In the genomic region with DNA sequence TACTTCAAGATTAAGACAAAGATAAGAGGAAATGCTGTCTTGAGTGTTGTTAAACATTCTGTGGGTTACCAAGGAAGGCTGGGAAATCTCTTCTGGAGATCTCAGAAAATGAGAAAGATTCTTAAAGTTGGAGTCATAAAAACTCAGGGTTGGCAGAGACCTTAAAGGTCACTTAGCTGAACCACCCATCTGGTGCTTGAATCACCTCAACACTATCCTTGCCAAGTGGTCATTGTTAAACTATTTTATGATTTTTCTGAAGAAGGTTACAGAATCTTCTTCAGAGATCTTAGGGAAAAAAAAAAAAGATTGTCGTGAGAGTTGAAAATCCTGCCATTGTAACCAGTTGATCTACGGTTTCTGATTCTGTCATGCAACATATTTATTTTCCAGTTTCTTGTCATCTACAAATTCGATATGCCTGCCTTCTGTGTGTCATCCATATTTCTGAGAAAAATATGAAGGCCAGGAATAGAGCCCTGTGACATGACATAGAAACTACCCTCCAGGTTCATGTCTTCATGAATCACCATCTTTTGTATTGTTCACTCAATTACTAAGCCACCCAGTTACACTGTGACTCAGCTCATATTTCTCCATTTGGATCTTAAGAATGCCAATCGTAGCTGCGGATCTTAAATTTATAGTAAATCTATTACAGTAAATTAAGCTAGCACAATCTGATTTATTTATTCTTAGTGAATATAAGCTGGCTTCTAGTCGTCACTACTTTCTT, we compare ENCODE assay signal across 10 cellular contexts.
DNase-seq lines count a peak whose midpoint lies in the region; ATAC-seq and TF ChIP-seq lines count a peak whose summit lies in the region.
"Had no signal": no experiment of that assay in that cellular context is flagged by ENCODE, and none has a peak within 500 bp of the region (broad histone marks: within the 10 kb centered on the region; RNA-seq: fewer than 3 reads in every experiment).

No MANE protein-coding gene starts in this region.

- H3K9me3 Mint-ChIP-seq in activated T-helper 2 cell treated with anti-CD3 and anti-CD28 coated beads, Interferon-gamma antibody, Interleukin-2, Interleukin-4, amounts not matched to agents 10 μg/mL and 5 μg/mL and 100 μg/mL, durations not matched to agents 14 hours and 24 hours and 36 hours = no peaks in the 10 kb centered on the region
- H3K9me3 Mint-ChIP-seq: natural killer cell had no signal

- POLR2A ChIA-PET in AG04449 (lab: Yijun Ruan, JAX) = no interaction called here

- peak overlapping the region; percentile 85 for H3K27ac Mint-ChIP-seq in activated T-helper 2 cell treated with anti-CD3 and anti-CD28 coated beads, Interferon-gamma antibody, Interleukin-2, Interleukin-4, amounts not matched to agents 10 μg/mL and 5 μg/mL and 100 μg/mL, durations not matched to agents 14 hours and 24 hours and 36 hours
- H3K27ac Mint-ChIP-seq: natural killer cell had no signal

- no peak for ATAC-seq in HG02981 (IDR thresholded peaks at IDR 0.05; ENCODE audit: unreplicated experiment)
- ATAC-seq: natural killer cell had no signal

- peaks cover 41% of the 10 kb centered on the region for H3K4me1 Mint-ChIP-seq in activated T-helper 2 cell treated with anti-CD3 and anti-CD28 coated beads, Interferon-gamma antibody, Interleukin-2, Interleukin-4, amounts not matched to agents 10 μg/mL and 5 μg/mL and 100 μg/mL, durations not matched to agents 14 hours and 24 hours and 36 hours (ENCODE audit: low read depth)

- CTCF ChIA-PET in AG04449 (lab: Yijun Ruan, JAX) = interaction anchor here (0.9 to 3.4 kb wide), 3 partner anchors 11 to 146 kb away, joined by 3 to 34 read pairs (median 6); no protein-coding TSS in a partner anchor

- in situ Hi-C loops in GM13977 (cut with MboI; ENCODE audit: low pct_unique_long_range_greater_than_20kb, low sequenced_read_pairs, unreplicated experiment) = no loop called here

- TF ChIP-seq CTCF in AG04449 (IDR thresholded peaks at IDR 0.05; ENCODE audit: insufficient read depth, low read length, missing control alignments) (no peak), GM13977 (IDR thresholded peaks at IDR 0.05; ENCODE audit: extremely low read depth, insufficient read depth, missing control alignments) (no peak)

- no peak overlapping the region for H3K4me3 Mint-ChIP-seq in activated T-helper 2 cell treated with anti-CD3 and anti-CD28 coated beads, Interferon-gamma antibody, Interleukin-2, Interleukin-4, amounts not matched to agents 10 μg/mL and 5 μg/mL and 100 μg/mL, durations not matched to agents 14 hours and 24 hours and 36 hours (ENCODE audit: low read depth)
- H3K4me3 Mint-ChIP-seq: natural killer cell had no signal

- peaks cover 21% of the 10 kb centered on the region for H3K36me3 Mint-ChIP-seq in activated T-helper 2 cell treated with anti-CD3 and anti-CD28 coated beads, Interferon-gamma antibody, Interleukin-2, Interleukin-4, amounts not matched to agents 10 μg/mL and 5 μg/mL and 100 μg/mL, durations not matched to agents 14 hours and 24 hours and 36 hours (ENCODE audit: low read depth)

- intact Hi-C loops in activated T-helper 2 cell treated with anti-CD3 and anti-CD28 coated beads, Interferon-gamma antibody, Interleukin-2, Interleukin-4, amounts not matched to agents 10 μg/mL and 5 μg/mL and 100 μg/mL, durations not matched to agents 14 hours and 24 hours and 36 hours (cut with micrococcal nuclease) = no loop called here

- no peak overlapping the region for H3K4me3 ChIP-seq in AG04449 (ENCODE audit: low read depth, low read length)

- peak; percentile 75 for DNase-seq in AG04449 (ENCODE audit: low read depth, low spot score)
- DNase-seq in HCEC 1CT = peak; percentile 96
- DNase-seq in activated T-helper 2 cell treated with anti-CD3 and anti-CD28 coated beads, Interferon-gamma antibody, Interleukin-2, Interleukin-4, amounts not matched to agents 10 μg/mL and 5 μg/mL and 100 μg/mL, durations not matched to agents 14 hours and 24 hours and 36 hours (ENCODE audit: low spot score) = no peak
- peak; percentile 66 for DNase-seq in glomerular endothelial cell (ENCODE audit: extremely low read depth, low read depth, low spot score)
- DNase-seq in GM13977 (ENCODE audit: low spot score) = no peak
- no peak for DNase-seq in COLO668 (lab: John Stamatoyannopoulos, UW; ENCODE audit: unreplicated experiment)
- DNase-seq in NCI-H82 (lab: John Stamatoyannopoulos, UW) = no peak
- DNase-seq: Calu3, natural killer cell had no signal

- H3K27me3 Mint-ChIP-seq in activated T-helper 2 cell treated with anti-CD3 and anti-CD28 coated beads, Interferon-gamma antibody, Interleukin-2, Interleukin-4, amounts not matched to agents 10 μg/mL and 5 μg/mL and 100 μg/mL, durations not matched to agents 14 hours and 24 hours and 36 hours (ENCODE audit: low read depth) = peaks cover 2% of the 10 kb centered on the region

Comparison
In these comparisons a context has a peak if more than half of its experiments do, and no peak if none do; other contexts are left out.
1. DNase-seq: peak in AG04449 (single experiment), HCEC 1CT (single experiment) and glomerular endothelial cell (single experiment); none in activated T-helper 2 cell treated with anti-CD3 and anti-CD28 coated beads, Interferon-gamma antibody, Interleukin-2, Interleukin-4, amounts not matched to agents 10 μg/mL and 5 μg/mL and 100 μg/mL, durations not matched to agents 14 hours and 24 hours and 36 hours (single experiment), GM13977 (single experiment), COLO668 (single experiment) and NCI-H82 (single experiment).